Comparison of ENCODE assay signal across 18 cellular contexts in genomic region chr3:170749185-170749584, GRCh38.
DNase-seq lines count a peak whose midpoint lies in the region; ATAC-seq and TF ChIP-seq lines count a peak whose summit lies in the region.
"Had no signal": no experiment of that assay in that cellular context is flagged by ENCODE, and none has a peak within 500 bp of the region (broad histone marks: within the 10 kb centered on the region; RNA-seq: fewer than 3 reads in every experiment).

No MANE protein-coding gene starts in this region.

- H3K4me2 ChIP-seq in SK-N-SH = peak overlapping the region; percentile 38; the same call in 1 of the 2 replicates
- H3K4me2 ChIP-seq: A549 had no signal

- POLR2A ChIA-PET in SK-N-SH (lab: Yijun Ruan, JAX) = no interaction called here

- no peak for DNase-seq in SK-N-SH
- peak; percentile 61 for DNase-seq in SK-MEL-5 (ENCODE audit: low read depth, low spot score)
- peak; percentile 55 for DNase-seq in esophagus muscularis mucosa (ENCODE audit: extremely low spot score)
- no peak for DNase-seq in osteocyte (ENCODE audit: extremely low spot score, unreplicated experiment)
- no peak for DNase-seq in AG08395 (ENCODE audit: low spot score)
- DNase-seq: BE2C; C1 segment of cervical spinal cord; CD4-positive, CD25-positive, alpha-beta regulatory T cell; CD8-positive, alpha-beta memory T cell; COR-L47; GOT3; H7 had no signal

- intact Hi-C loops in esophagus muscularis mucosa (cut with DNase I) = no loop called here

- H3K36me3 Mint-ChIP-seq in osteocyte (ENCODE audit: unreplicated experiment) = peaks cover 3% of the 10 kb centered on the region
- H3K36me3 Mint-ChIP-seq: CD4-positive, CD25-positive, alpha-beta regulatory T cell; CD8-positive, alpha-beta memory T cell had no signal

- WGBS in SK-N-SH (ENCODE audit: low lambda C conversion rate) = 92% methylated on average over 1 of the region's 1 CpG
- 96% methylated on average over 1 of the region's 1 CpG for WGBS in esophagus muscularis mucosa

- H3F3A ChIP-seq in SK-N-SH (replicated peaks; ENCODE audit: insufficient read depth) = peaks cover 70% of the 10 kb centered on the region

- TF ChIP-seq POLR2A in esophagus muscularis mucosa (IDR thresholded peaks at IDR 0.05; ENCODE audit: low read depth) = no peak

- in situ Hi-C loops in SK-MEL-5 (cut with HindIII; ENCODE audit: low pct_unique_long_range_greater_than_20kb, low sequenced_read_pairs) = no loop called here

- no peaks in the 10 kb centered on the region for H3K79me2 ChIP-seq in SK-N-SH (ENCODE audit: insufficient read depth)

- no peak for TF ChIP-seq EP300 in SK-N-SH (IDR thresholded peaks at IDR 0.05; ENCODE audit: borderline replicate concordance in 1 of 2, low read depth in 1 of 2, low read length in 1 of 2)
- TF ChIP-seq EP300 in esophagus muscularis mucosa (IDR thresholded peaks at IDR 0.05) = no peak

- no peaks in the 10 kb centered on the region for H4K20me1 ChIP-seq in SK-N-SH (ENCODE audit: insufficient read depth)

- peaks cover 70% of the 10 kb centered on the region for H3K4me1 Mint-ChIP-seq in osteocyte (ENCODE audit: unreplicated experiment)
- H3K4me1 Mint-ChIP-seq: CD4-positive, CD25-positive, alpha-beta regulatory T cell; CD8-positive, alpha-beta memory T cell had no signal

- no peaks in the 10 kb centered on the region for H3K9me3 ChIP-seq in SK-N-SH
- no peaks in the 10 kb centered on the region for H3K9me3 ChIP-seq in esophagus muscularis mucosa
- H3K9me3 ChIP-seq: A549, BE2C had no signal

- no peaks in the 10 kb centered on the region for H3K9me2 ChIP-seq in SK-N-SH

- H3K36me3 ChIP-seq in SK-N-SH (replicated peaks in 1 of 2; ENCODE audit: control insufficient read depth in 1 of 2, insufficient read depth in 2 of 2, low read length in 1 of 2) (no peaks in the 10 kb centered on the region), esophagus muscularis mucosa (no peaks in the 10 kb centered on the region)
- H3K36me3 ChIP-seq: BE2C had no signal

- H2AFZ ChIP-seq in SK-N-SH (ENCODE audit: low read depth) = no peak overlapping the region

- H3K4me1 ChIP-seq in SK-N-SH (ENCODE audit: control insufficient read depth in 1 of 2, insufficient read depth in 2 of 2, low read depth in 1 of 2, low read length in 1 of 2) = peaks cover 23 to 64% of the 10 kb centered on the region in 2 experiments
- peaks cover 8 to 11% (median 10%) of the 10 kb centered on the region in 4 donors for H3K4me1 ChIP-seq in esophagus muscularis mucosa

- ATAC-seq in SK-N-SH treated with all-trans-retinoic acid at 6 μM for 48 hours (no peak), GM18909 (IDR thresholded peaks at IDR 0.05; ENCODE audit: poor library complexity, unreplicated experiment) (no peak), GM19328 (IDR thresholded peaks at IDR 0.05; ENCODE audit: unreplicated experiment) (no peak)
- ATAC-seq: A549, HCT116 had no signal

- H3K27me3 Mint-ChIP-seq in osteocyte (ENCODE audit: unreplicated experiment) = no peaks in the 10 kb centered on the region

- no peak overlapping the region for H3K9ac ChIP-seq in SK-N-SH

- no peaks in the 10 kb centered on the region for H3K27me3 ChIP-seq in SK-N-SH (ENCODE audit: insufficient read depth)
- no peaks in the 10 kb centered on the region for H3K27me3 ChIP-seq in esophagus muscularis mucosa
- H3K27me3 ChIP-seq: BE2C had no signal

- H3K4me3 ChIP-seq in SK-N-SH (ENCODE audit: low read depth in 2 of 2, low read length in 1 of 2) (no peak overlapping the region), esophagus muscularis mucosa (no peak overlapping the region)
- H3K4me3 ChIP-seq: A549 had no signal

- no peak for TF ChIP-seq RAD21 in SK-N-SH (IDR thresholded peaks at IDR 0.05; ENCODE audit: low read length)

- CTCF ChIA-PET in SK-N-SH (lab: Yijun Ruan, JAX) = no interaction called here

- peak overlapping the region; percentile 45 for H3K27ac Mint-ChIP-seq in osteocyte (ENCODE audit: unreplicated experiment)
- H3K27ac Mint-ChIP-seq: CD4-positive, CD25-positive, alpha-beta regulatory T cell; CD8-positive, alpha-beta memory T cell had no signal

- H3K9me3 Mint-ChIP-seq in osteocyte (ENCODE audit: unreplicated experiment) = peaks cover 17% of the 10 kb centered on the region

- no peak overlapping the region for H3K4me3 Mint-ChIP-seq in osteocyte (ENCODE audit: unreplicated experiment)
- H3K4me3 Mint-ChIP-seq: CD4-positive, CD25-positive, alpha-beta regulatory T cell; CD8-positive, alpha-beta memory T cell had no signal

- peak overlapping the region in 1 of 2 experiments; percentile 92; a peak in 2 of 4 replicates for H3K27ac ChIP-seq in SK-N-SH (ENCODE audit: low read depth in 2 of 2, low read length in 1 of 2)
- H3K27ac ChIP-seq in esophagus muscularis mucosa (replicated peaks in 1 of 4) = no peak overlapping the region
- H3K27ac ChIP-seq: 22Rv1 had no signal

- TF ChIP-seq CTCF in SK-N-SH (IDR thresholded peaks at IDR 0.05) (no peak), esophagus muscularis mucosa (IDR thresholded peaks at IDR 0.05) (no peak), osteocyte (IDR thresholded peaks at IDR 0.05) (no peak)

TF ChIP-seq in SK-N-SH, 30 proteins besides CTCF, POLR2A, EP300 and RAD21:
- TF ChIP-seq RXRA (IDR thresholded peaks at IDR 0.05; ENCODE audit: borderline replicate concordance, low read depth) = no peak
- no peak for TF ChIP-seq POLR2AphosphoS5 (IDR thresholded peaks at IDR 0.05; ENCODE audit: low read depth, low read length)
- TF ChIP-seq RCOR1 (IDR thresholded peaks at IDR 0.05; ENCODE audit: low read length) = no peak

TF ChIP-seq in SK-N-SH treated with all-trans-retinoic acid at 6 μM for 48 hours, 23 proteins besides CTCF, POLR2A, EP300 and RAD21:
- TF ChIP-seq, protein P1, sequence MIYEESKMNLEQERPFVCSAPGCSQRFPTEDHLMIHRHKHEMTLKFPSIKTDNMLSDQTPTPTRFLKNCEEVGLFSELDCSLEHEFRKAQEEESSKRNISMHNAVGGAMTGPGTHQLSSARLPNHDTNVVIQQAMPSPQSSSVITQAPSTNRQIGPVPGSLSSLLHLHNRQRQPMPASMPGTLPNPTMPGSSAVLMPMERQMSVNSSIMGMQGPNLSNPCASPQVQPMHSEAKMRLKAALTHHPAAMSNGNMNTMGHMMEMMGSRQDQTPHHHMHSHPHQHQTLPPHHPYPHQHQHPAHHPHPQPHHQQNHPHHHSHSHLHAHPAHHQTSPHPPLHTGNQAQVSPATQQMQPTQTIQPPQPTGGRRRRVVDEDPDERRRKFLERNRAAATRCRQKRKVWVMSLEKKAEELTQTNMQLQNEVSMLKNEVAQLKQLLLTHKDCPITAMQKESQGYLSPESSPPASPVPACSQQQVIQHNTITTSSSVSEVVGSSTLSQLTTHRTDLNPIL (CRISPR knock-in tag; IDR thresholded peaks at IDR 0.05; ENCODE audit: low read depth) = no peak
- TF ChIP-seq TOX (CRISPR knock-in tag; IDR thresholded peaks at IDR 0.05; ENCODE audit: borderline replicate concordance) (no peak), CSRNP3 (CRISPR knock-in tag; IDR thresholded peaks at IDR 0.05) (no peak), GLIS3 (CRISPR knock-in tag; IDR thresholded peaks at IDR 0.05) (no peak), ZNF8 (CRISPR knock-in tag; IDR thresholded peaks at IDR 0.05) (no peak), ZC3H10 (CRISPR knock-in tag; IDR thresholded peaks at IDR 0.05) (no peak), ISL1 (CRISPR knock-in tag; IDR thresholded peaks at IDR 0.05) (no peak), ZNF70 (CRISPR knock-in tag; IDR thresholded peaks at IDR 0.05) (no peak), CSDC2 (CRISPR knock-in tag; IDR thresholded peaks at IDR 0.05) (no peak), ARNTL (CRISPR knock-in tag; IDR thresholded peaks at IDR 0.05; ENCODE audit: borderline replicate concordance, low read depth) (no peak)

Comparison
In these comparisons a context has a peak if more than half of its experiments do, and no peak if none do; other contexts are left out.
1. DNase-seq: peak in SK-MEL-5 (single experiment) and esophagus muscularis mucosa (single experiment); none in SK-N-SH (single experiment), osteocyte (single experiment) and AG08395 (single experiment).